13 cellular contexts compared by ENCODE assay signal in genomic region chr16:24753437-24753836, GRCh38. TPM values are rescaled to one million over a fixed set of nuclear protein-coding genes. Genes with fewer than 3 reads are reported as not detected.
DNase-seq lines count a peak whose midpoint lies in the region; ATAC-seq, FAIRE-seq and TF ChIP-seq lines count a peak whose summit lies in the region.
"Had no signal": no experiment of that assay in that cellular context is flagged by ENCODE, and none has a peak within 500 bp of the region (broad histone marks: within the 10 kb centered on the region; RNA-seq: fewer than 3 reads in every experiment).

No MANE protein-coding gene starts in this region.

- no peak for FAIRE-seq in endothelial cell of umbilical vein (lab: Jason Lieb, UNC)

- TF ChIP-seq POLR2A in endothelial cell of umbilical vein (IDR thresholded peaks at IDR 0.05; ENCODE audit: low read depth, low read length): no peak

- ATAC-seq in T-helper 17 cell: peak; percentile 67
- no peak for ATAC-seq in CD8-positive, alpha-beta T cell
- ATAC-seq: left cardiac atrium had no signal

- H3K36me3 ChIP-seq in endothelial cell of umbilical vein (ENCODE audit: control insufficient read depth in 2 of 2, extremely low read depth in 1 of 2, insufficient read depth in 2 of 2, low read length in 2 of 2): peaks cover 0 to 2% of the 10 kb centered on the region in 2 experiments
- peaks cover 2 to 7% (median 4%) of the 10 kb centered on the region in 5 donors for H3K36me3 ChIP-seq in subcutaneous abdominal adipose tissue (ENCODE audit: control insufficient read depth in 5 of 5, insufficient read depth in 5 of 5, low read length in 5 of 5)
- no peaks in the 10 kb centered on the region for H3K36me3 ChIP-seq in CD8-positive, alpha-beta T cell (ENCODE audit: insufficient read depth, low read length)

- no peaks in the 10 kb centered on the region for H3K9me1 ChIP-seq in endothelial cell of umbilical vein (replicated peaks; ENCODE audit: control insufficient read depth, extremely low read depth, insufficient read depth, low read length)

- no peaks in the 10 kb centered on the region for H3K27me3 ChIP-seq in endothelial cell of umbilical vein (ENCODE audit: control insufficient read depth in 2 of 2, insufficient read depth in 2 of 2, low read length in 2 of 2)
- no peaks in the 10 kb centered on the region for H3K27me3 ChIP-seq in subcutaneous abdominal adipose tissue (ENCODE audit: control insufficient read depth in 5 of 5, insufficient read depth in 4 of 5, low read length in 5 of 5)
- H3K27me3 ChIP-seq in CD8-positive, alpha-beta T cell (ENCODE audit: insufficient read depth, low read length): no peaks in the 10 kb centered on the region
- H3K27me3 ChIP-seq: BE2C had no signal

- H4K20me1 ChIP-seq in endothelial cell of umbilical vein (replicated peaks; ENCODE audit: control insufficient read depth, extremely low read depth, insufficient read depth, low read length): peaks cover 18% of the 10 kb centered on the region

- BruUV-seq in endothelial cell of umbilical vein (replicated peaks; lab: Mats Ljungman, UMichigan): no TSS peak

- TF ChIP-seq CTCF in endothelial cell of umbilical vein (IDR thresholded peaks at IDR 0.05; ENCODE audit: extremely low read depth in 1 of 2, insufficient read depth in 1 of 2, low read depth in 1 of 2, low read length in 2 of 2): no peak
- TF ChIP-seq CTCF in CD8-positive, alpha-beta T cell (IDR thresholded peaks at IDR 0.05): no peak

- intact Hi-C loops in endothelial cell of umbilical vein (cut with micrococcal nuclease) (no loop called here), posterior cingulate gyrus (cut with DNase I) (no loop called here)
- intact Hi-C loops in CD8-positive, alpha-beta T cell (cut with DNase I, micrococcal nuclease): no loop called here

- H3K4me1 Mint-ChIP-seq in T-helper 17 cell: peaks cover 52% of the 10 kb centered on the region
- peaks cover 70% of the 10 kb centered on the region for H3K4me1 Mint-ChIP-seq in CD8-positive, alpha-beta T cell (ENCODE audit: low read depth)

- no peaks in the 10 kb centered on the region for H3K9me3 Mint-ChIP-seq in CD8-positive, alpha-beta T cell

- dilution Hi-C loops in endothelial cell of umbilical vein (cut with MboI; ENCODE audit: extremely low pct_ligation_motif_present, low sequenced_read_pairs): no loop called here

- H3K4me3 ChIP-seq in endothelial cell of umbilical vein (replicated peaks in 1 of 3; ENCODE audit: insufficient read depth in 1 of 3, low read depth in 1 of 3, low read length in 3 of 3) (no peak overlapping the region), subcutaneous abdominal adipose tissue (ENCODE audit: low read depth in 1 of 5, low read length in 5 of 5) (no peak overlapping the region)
- H3K4me3 ChIP-seq in CD8-positive, alpha-beta T cell (ENCODE audit: low read depth, low read length): no peak overlapping the region

- H3K4me2 ChIP-seq in endothelial cell of umbilical vein (ENCODE audit: insufficient read depth, low read length): no peak overlapping the region

- H3K79me2 ChIP-seq in endothelial cell of umbilical vein (ENCODE audit: control insufficient read depth, insufficient read depth, low read length): peaks cover 85% of the 10 kb centered on the region

- POLR2A ChIA-PET in endothelial cell of umbilical vein (lab: Charles Lee): no interaction called here
- POLR2A ChIA-PET in CD8-positive, alpha-beta T cell (lab: Charles Lee): interaction anchor here (1.2 kb wide), 1 partner anchor 8 kb away, joined by 4 read pairs; no protein-coding TSS in a partner anchor

- CTCF ChIA-PET in endothelial cell of umbilical vein (lab: Charles Lee): interaction anchor here (1.3 kb wide), 1 partner anchor 186 kb away, joined by 3 read pairs; no protein-coding TSS in a partner anchor
- CTCF ChIA-PET in CD8-positive, alpha-beta T cell (lab: Charles Lee): no interaction called here

- H3K27me3 Mint-ChIP-seq in T-helper 17 cell: no peaks in the 10 kb centered on the region
- no peaks in the 10 kb centered on the region for H3K27me3 Mint-ChIP-seq in CD8-positive, alpha-beta T cell (ENCODE audit: low read depth)

- H3K27ac ChIP-seq in endothelial cell of umbilical vein (ENCODE audit: insufficient read depth, low read depth, low read length) (no peak overlapping the region), subcutaneous abdominal adipose tissue (ENCODE audit: low read depth, low read length) (peak overlapping the region; percentile 26)
- no peak overlapping the region for H3K27ac ChIP-seq in CD8-positive, alpha-beta T cell (ENCODE audit: low read depth, low read length)

- no peak overlapping the region for H3K9ac ChIP-seq in endothelial cell of umbilical vein (replicated peaks; ENCODE audit: extremely low read depth, insufficient read depth, low read length)
- no peak overlapping the region for H3K9ac ChIP-seq in subcutaneous abdominal adipose tissue (ENCODE audit: low read length in 5 of 5)

- peak; percentile 13 for DNase-seq in stimulated activated CD4-positive, alpha-beta T cell treated with anti-CD3 and anti-CD28 coated beads, Interleukin-15, amount 100 ng/mL, for 24 hours
- DNase-seq in stimulated activated CD4-positive, alpha-beta T cell treated with anti-CD3 and anti-CD28 coated beads, Interleukin-1b, Interleukin-23, amount 100 ng/mL, for 48 hours: no peak
- DNase-seq in T-helper 17 cell (no peak), endothelial cell of umbilical vein (ENCODE audit: low read depth, low spot score) (peak; percentile 26), anterior cingulate cortex (lab: John Stamatoyannopoulos, UW) (no peak), posterior cingulate gyrus (no peak)
- DNase-seq in CD8-positive, alpha-beta T cell: no peak
- DNase-seq: BE2C, cerebellar nuclear complex, head of caudate nucleus, left cardiac atrium, NCI-H345 had no signal

- peaks cover 2% of the 10 kb centered on the region for H3K36me3 Mint-ChIP-seq in T-helper 17 cell (ENCODE audit: low read depth)
- H3K36me3 Mint-ChIP-seq in CD8-positive, alpha-beta T cell: peaks cover 19% of the 10 kb centered on the region

- no peak overlapping the region for H3K27ac Mint-ChIP-seq in T-helper 17 cell
- no peak overlapping the region for H3K27ac Mint-ChIP-seq in CD8-positive, alpha-beta T cell

- H3K9me3 ChIP-seq in T-helper 17 cell (ENCODE audit: control insufficient read depth, low read length, poor library complexity, severe bottlenecking) (no peaks in the 10 kb centered on the region), endothelial cell of umbilical vein (replicated peaks; ENCODE audit: control insufficient read depth, insufficient read depth, low read length) (no peaks in the 10 kb centered on the region), subcutaneous abdominal adipose tissue (ENCODE audit: control insufficient read depth in 5 of 5, low read length in 5 of 5) (no peaks in the 10 kb centered on the region)
- no peaks in the 10 kb centered on the region for H3K9me3 ChIP-seq in CD8-positive, alpha-beta T cell (ENCODE audit: low read length)
- H3K9me3 ChIP-seq: BE2C had no signal

- no peak overlapping the region for H2AFZ ChIP-seq in endothelial cell of umbilical vein (ENCODE audit: low read depth, low read length)

- H3K4me1 ChIP-seq in endothelial cell of umbilical vein (ENCODE audit: control insufficient read depth, extremely low read depth, insufficient read depth, low read length) (peaks cover 19% of the 10 kb centered on the region), subcutaneous abdominal adipose tissue (ENCODE audit: control insufficient read depth in 5 of 5, insufficient read depth in 5 of 5, low read length in 5 of 5) (peaks cover 2 to 29% (median 23%) of the 10 kb centered on the region in 5 donors)
- H3K4me1 ChIP-seq in CD8-positive, alpha-beta T cell (ENCODE audit: insufficient read depth, low read length): peaks cover 31% of the 10 kb centered on the region

- peak overlapping the region; percentile 5 for H3K4me3 Mint-ChIP-seq in T-helper 17 cell
- no peak overlapping the region for H3K4me3 Mint-ChIP-seq in CD8-positive, alpha-beta T cell

TF ChIP-seq in endothelial cell of umbilical vein, 7 proteins besides CTCF, POLR2A, EP300 and RAD21:
- TF ChIP-seq MAX (IDR thresholded peaks at IDR 0.05; ENCODE audit: insufficient read depth, insufficient read length): no peak
- TF ChIP-seq MYC (IDR thresholded peaks at IDR 0.05; ENCODE audit: low read depth, low read length): no peak
- no peak for TF ChIP-seq JUN (IDR thresholded peaks at IDR 0.05; ENCODE audit: borderline replicate concordance, insufficient read depth, insufficient read length, low read depth)
- no peak for TF ChIP-seq EZH2 (IDR thresholded peaks at IDR 0.05; ENCODE audit: borderline replicate concordance, low read depth, low read length, severe bottlenecking)
- TF ChIP-seq POLR2AphosphoS5 (IDR thresholded peaks at IDR 0.05; ENCODE audit: insufficient read depth, low read depth, low read length): no peak
- TF ChIP-seq GATA2 (IDR thresholded peaks at IDR 0.05; ENCODE audit: insufficient read depth, insufficient read length, low read depth, low read length): no peak
- TF ChIP-seq FOS (IDR thresholded peaks at IDR 0.05; ENCODE audit: borderline replicate concordance, insufficient read depth, low read length): peak; percentile 5
TF ChIP-seq in endothelial cell of umbilical vein: peak in this region for 1.

RNA-seq across cellular contexts. Expression of gene TNRC6A, which starts 24.0 kb away (rescaled TPM):
- total RNA-seq in T-helper 17 cell (10 to 100 TPM; 71.5 to 72.1 TPM), endothelial cell of umbilical vein (62.7 and 74.5 TPM in 2 replicates)
- 39.3 and 51.5 TPM in 2 replicates for polyA plus RNA-seq in endothelial cell of umbilical vein
- polyA plus RNA-seq in endothelial cell of umbilical vein (2011; cell fraction: cytosol; rRNA removed): 28.3 TPM in 2 replicates
- 170 and 189 TPM in 2 replicates for polyA plus RNA-seq in endothelial cell of umbilical vein (2011; cell fraction: nucleus; rRNA removed)
- polyA plus RNA-seq in endothelial cell of umbilical vein (2012): 24.8 and 33.9 TPM in 2 replicates
- polyA minus RNA-seq in endothelial cell of umbilical vein: 113 and 131 TPM in 2 replicates
- 28.0 TPM for polyA minus RNA-seq in endothelial cell of umbilical vein (2011; cell fraction: cytosol; rRNA and poly(A)+ RNA removed)
- 121 and 184 TPM in 2 replicates for polyA minus RNA-seq in endothelial cell of umbilical vein (2011; cell fraction: nucleus; rRNA and poly(A)+ RNA removed)
- total RNA-seq in CD8-positive, alpha-beta T cell: 10 to 100 TPM; 65.2 to 73.4 TPM

Comparison
In these comparisons a context has a peak if more than half of its experiments do, and no peak if none do; other contexts are left out.
1. DNase-seq: peak in stimulated activated CD4-positive, alpha-beta T cell treated with anti-CD3 and anti-CD28 coated beads, Interleukin-15, amount 100 ng/mL, for 24 hours (single experiment) and endothelial cell of umbilical vein (single experiment); none in stimulated activated CD4-positive, alpha-beta T cell treated with anti-CD3 and anti-CD28 coated beads, Interleukin-1b, Interleukin-23, amount 100 ng/mL, for 48 hours (single experiment), T-helper 17 cell (0 of 3), anterior cingulate cortex (0 of 58), posterior cingulate gyrus (0 of 10) and CD8-positive, alpha-beta T cell (0 of 7).